16 cellular contexts compared by ENCODE assay signal in genomic region chr14:65486856-65487255, GRCh38.
A peak's percentile ranks its signal among the peaks of the same experiment; 100 is the strongest.
DNase-seq lines count a peak whose midpoint lies in the region; ATAC-seq and TF ChIP-seq lines count a peak whose summit lies in the region.
"Had no signal": no experiment of that assay in that cellular context is flagged by ENCODE, and none has a peak within 500 bp of the region (broad histone marks: within the 10 kb centered on the region; RNA-seq: fewer than 3 reads in every experiment).

No MANE protein-coding gene starts in this region.

- no peak overlapping the region for H3K27ac ChIP-seq in upper lobe of right lung
- H3K27ac ChIP-seq: KMS-11 had no signal

- no peak overlapping the region for H3K27ac Mint-ChIP-seq in activated T-cell treated with anti-CD3 and anti-CD28 coated beads, Interleukin-2, amount 50 U/mL, for 24 hours
- H3K27ac Mint-ChIP-seq in CD14-positive monocyte = no peak overlapping the region

- H3K4me3 Mint-ChIP-seq in activated T-cell treated with anti-CD3 and anti-CD28 coated beads, Interleukin-2, amount 50 U/mL, for 24 hours = no peak overlapping the region
- no peak overlapping the region for H3K4me3 Mint-ChIP-seq in CD14-positive monocyte

- in situ Hi-C loops in astrocyte of the spinal cord (cut with HindIII; ENCODE audit: low sequenced_read_pairs) = no loop called here

- H3K9me3 ChIP-seq in upper lobe of right lung = no peaks in the 10 kb centered on the region
- H3K9me3 ChIP-seq: BE2C had no signal

- no peaks in the 10 kb centered on the region for H3K9me3 Mint-ChIP-seq in activated T-cell treated with anti-CD3 and anti-CD28 coated beads, Interleukin-2, amount 50 U/mL, for 24 hours
- H3K9me3 Mint-ChIP-seq in CD14-positive monocyte = no peaks in the 10 kb centered on the region
- H3K9me3 Mint-ChIP-seq: CD8-positive, alpha-beta memory T cell had no signal

- intact Hi-C loops in left colon (cut with DNase I, micrococcal nuclease) = no loop called here
- intact Hi-C loops in upper lobe of right lung (cut with DNase I) = no loop called here
- intact Hi-C loops in CD14-positive monocyte (cut with micrococcal nuclease) = no loop called here

- H3K27me3 Mint-ChIP-seq in activated T-cell treated with anti-CD3 and anti-CD28 coated beads, Interleukin-2, amount 50 U/mL, for 24 hours = no peaks in the 10 kb centered on the region
- H3K27me3 Mint-ChIP-seq in CD14-positive monocyte (ENCODE audit: low read depth in 3 of 3) = peaks cover 0 to 4% (median 0%) of the 10 kb centered on the region in 3 donors
- H3K27me3 Mint-ChIP-seq: CD8-positive, alpha-beta memory T cell had no signal

- peaks cover 59% of the 10 kb centered on the region for H3K4me1 Mint-ChIP-seq in activated T-cell treated with anti-CD3 and anti-CD28 coated beads, Interleukin-2, amount 50 U/mL, for 24 hours (ENCODE audit: low read depth)
- no peaks in the 10 kb centered on the region for H3K4me1 Mint-ChIP-seq in CD14-positive monocyte

- DNase-seq in EH (ENCODE audit: low read depth) = peak; percentile 46
- peak; percentile 25 for DNase-seq in astrocyte of the spinal cord (ENCODE audit: low read depth, low spot score)
- DNase-seq in left colon = no peak
- no peak for DNase-seq in activated T-cell treated with anti-CD3 and anti-CD28 coated beads, Interleukin-2, amount 50 U/mL, for 24 hours
- no peak for DNase-seq in hypothalamus (lab: John Stamatoyannopoulos, UW)
- no peak for DNase-seq in upper lobe of right lung
- DNase-seq in CD14-positive monocyte (ENCODE audit: low spot score) = no peak
- DNase-seq: BE2C; CD8-positive, alpha-beta memory T cell; DMS 273 treated with DMSO at 0.1 percent for 48 hours; NCI-H1417; NCI-H1930; NCI-H510A treated with DMSO at 0.1 percent for 48 hours; SHP77 treated with DMSO at 0.1 percent for 48 hours had no signal

- H3K4me1 ChIP-seq in upper lobe of right lung = no peaks in the 10 kb centered on the region
- H3K4me1 ChIP-seq: BE2C had no signal

- ATAC-seq in left colon (peak; percentile 27), upper lobe of right lung (no peak)

- no peak overlapping the region for H3K4me3 ChIP-seq in astrocyte of the spinal cord (ENCODE audit: low read depth, low read length)
- H3K4me3 ChIP-seq in upper lobe of right lung = no peak overlapping the region

- peak; percentile 18; the same call in 1 of the 2 replicates for TF ChIP-seq CTCF in LNCAP (IDR thresholded peaks at IDR 0.05)
- TF ChIP-seq CTCF in astrocyte of the spinal cord (IDR thresholded peaks at IDR 0.05; ENCODE audit: low read depth, low read length) = no peak
- no peak for TF ChIP-seq CTCF in upper lobe of right lung (IDR thresholded peaks at IDR 0.05)
- TF ChIP-seq CTCF in CD14-positive monocyte (IDR thresholded peaks at IDR 0.05) = no peak

- H3K36me3 Mint-ChIP-seq in activated T-cell treated with anti-CD3 and anti-CD28 coated beads, Interleukin-2, amount 50 U/mL, for 24 hours (ENCODE audit: low read depth) = peaks cover 40% of the 10 kb centered on the region
- H3K36me3 Mint-ChIP-seq in CD14-positive monocyte = no peaks in the 10 kb centered on the region

- H3K27me3 ChIP-seq in upper lobe of right lung = no peaks in the 10 kb centered on the region
- H3K27me3 ChIP-seq: BE2C had no signal

- H3K36me3 ChIP-seq in upper lobe of right lung = no peaks in the 10 kb centered on the region
- H3K36me3 ChIP-seq: BE2C had no signal

Comparison
In these comparisons a context has a peak if more than half of its experiments do, and no peak if none do; other contexts are left out.
1. DNase-seq: peak in EH (single experiment) and astrocyte of the spinal cord (single experiment); none in left colon (0 of 2), activated T-cell treated with anti-CD3 and anti-CD28 coated beads, Interleukin-2, amount 50 U/mL, for 24 hours (single experiment), hypothalamus (0 of 51), upper lobe of right lung (single experiment) and CD14-positive monocyte (single experiment).